ENCODE assay signal across 8 cellular contexts in genomic region chr10:11757452-11757819, GRCh38. TPM values are rescaled to one million over a fixed set of nuclear protein-coding genes. Genes with fewer than 3 reads are reported as not detected.
DNase-seq lines count a peak whose midpoint lies in the region; ATAC-seq, FAIRE-seq and TF ChIP-seq lines count a peak whose summit lies in the region.

No MANE protein-coding gene starts in this region.

- DNase-seq in BJ (ENCODE audit: low read depth): peak; percentile 34
- DNase-seq in M059J (ENCODE audit: low read depth): peak; percentile 33
- peak; percentile 38 to 89 (median 59) for DNase-seq in K562 (ENCODE audit: extremely low read depth in 1 of 4, low spot score in 3 of 4)
- DNase-seq in lower lobe of right lung: no peak
- no peak for DNase-seq in kidney glomerular epithelial cell (lab: John Stamatoyannopoulos, UW)
- no peak for DNase-seq in cortex of kidney (lab: John Stamatoyannopoulos, UW)
- no peak for DNase-seq in stimulated activated naive CD4-positive, alpha-beta T cell treated with Interleukin-2 at 50 U/mL for 16 hours (lab: John Stamatoyannopoulos, UW)
- no peak for DNase-seq in RCC 7860 (ENCODE audit: low spot score)

- ATAC-seq in K562 (peak; percentile 90), lower lobe of right lung (peak; percentile 73 to 84)

- CTCF ChIA-PET in BJ (lab: Yijun Ruan, JAX): interaction anchor here (0.5 to 4.8 kb wide), 26 partner anchors 8 to 758 kb away, joined by 3 to 48 read pairs (median 5); partner anchors contain the start of gene ECHDC3
- CTCF ChIA-PET in K562 (lab: Yijun Ruan, JAX; ENCODE audit: low intra/inter-chr PET ratio): interaction anchor here (1.2 to 2.8 kb wide), 2 partner anchors 241 to 346 kb away, joined by 3 to 47 read pairs; no protein-coding TSS in a partner anchor

- peak; percentile 66 for TF ChIP-seq EP300 in K562 (IDR thresholded peaks at IDR 0.05; ENCODE audit: low read length)

- TF ChIP-seq CTCF in BJ (IDR thresholded peaks at IDR 0.05; ENCODE audit: insufficient read depth, low read depth, low read length) (no peak), K562 (IDR thresholded peaks at IDR 0.05 in 2 of 3, conservative IDR thresholded peaks at IDR 0.05 in 1 of 3; ENCODE audit: insufficient read depth in 2 of 3, low read depth in 1 of 3, low read length in 3 of 3) (no peak), lower lobe of right lung (IDR thresholded peaks at IDR 0.05) (no peak)

- BruUV-seq in K562 (replicated peaks; lab: Mats Ljungman, UMichigan): no TSS peak

- no peak overlapping the region for H2AFZ ChIP-seq in K562 (ENCODE audit: low read depth, low read length)

- intact Hi-C loops in K562 (cut with micrococcal nuclease): loop anchor here (5.0 kb wide), 1 partner anchor 325 kb away; no protein-coding TSS in a partner anchor
- intact Hi-C loops in lower lobe of right lung (cut with DNase I): no loop called here

- H3K4me2 ChIP-seq in K562 (ENCODE audit: insufficient read depth, low read length): no peak overlapping the region

- POLR2A ChIA-PET in BJ (lab: Charles Lee): no interaction called here
- POLR2A ChIA-PET in K562 (lab: Yijun Ruan, JAX): interaction anchor here (0.6 to 2.8 kb wide), 10 partner anchors 8 to 264 kb away, joined by 3 to 11 read pairs (median 4); no protein-coding TSS in a partner anchor

- H3K9ac ChIP-seq in K562 (ENCODE audit: insufficient read depth in 1 of 2, low read depth in 2 of 2, low read length in 2 of 2): no peak overlapping the region

- no peak for TF ChIP-seq RAD21 in K562 (CRISPR knock-in tag; conservative IDR thresholded peaks at IDR 0.05 in 1 of 2, IDR thresholded peaks at IDR 0.05 in 1 of 2)

- H3K27me3 ChIP-seq in BJ (ENCODE audit: control insufficient read depth, insufficient read depth, low read length): no peaks in the 10 kb centered on the region
- no peaks in the 10 kb centered on the region for H3K27me3 ChIP-seq in K562 (ENCODE audit: control insufficient read depth in 2 of 2, insufficient read depth in 2 of 2, low read length in 2 of 2)
- no peaks in the 10 kb centered on the region for H3K27me3 ChIP-seq in lower lobe of right lung (ENCODE audit: low read depth)

- peaks cover 3 to 7% of the 10 kb centered on the region in 2 experiments; a peak in 3 of 5 replicates for H3K4me1 ChIP-seq in K562 (replicated peaks in 1 of 2; ENCODE audit: control insufficient read depth in 2 of 2, insufficient read depth in 2 of 2, low read length in 2 of 2)
- H3K4me1 ChIP-seq in lower lobe of right lung: peaks cover 20% of the 10 kb centered on the region

- H3K9me1 ChIP-seq in K562 (ENCODE audit: control insufficient read depth, insufficient read depth, low read length): no peaks in the 10 kb centered on the region

- no peak for FAIRE-seq in K562 (lab: Jason Lieb, UNC)
- no peak for FAIRE-seq in RCC 7860 (lab: Jason Lieb, UNC)

- H3K36me3 ChIP-seq in BJ (ENCODE audit: control insufficient read depth, insufficient read depth, low read length) (peaks cover 6% of the 10 kb centered on the region), K562 (ENCODE audit: control insufficient read depth, insufficient read depth, low read length) (peaks cover 2% of the 10 kb centered on the region; the same call in 1 of the 3 replicates), lower lobe of right lung (peaks cover 66% of the 10 kb centered on the region)

- H3K27ac ChIP-seq in K562 (ENCODE audit: extremely low read depth, low read depth, low read length) (no peak overlapping the region), lower lobe of right lung (peak overlapping the region; percentile 19)

- H3K4me3 ChIP-seq in BJ (ENCODE audit: low read depth, low read length): no peak overlapping the region
- H3K4me3 ChIP-seq in K562: no peak overlapping the region
- H3K4me3 ChIP-seq in lower lobe of right lung: no peak overlapping the region

- 0% methylated on average over 3 of the region's 3 CpGs for WGBS in K562 (ENCODE audit: insufficient coverage, low coverage, missing lambda C conversion rate)

- no peaks in the 10 kb centered on the region for H3K9me3 ChIP-seq in K562 (replicated peaks; ENCODE audit: control insufficient read depth, insufficient read depth, low read depth, low read length)
- H3K9me3 ChIP-seq in lower lobe of right lung: no peaks in the 10 kb centered on the region

- H4K20me1 ChIP-seq in K562 (replicated peaks; ENCODE audit: control insufficient read depth, insufficient read depth, low read length): peaks cover 12% of the 10 kb centered on the region; the same call in 1 of the 2 replicates

- no peaks in the 10 kb centered on the region for H3K79me2 ChIP-seq in K562 (ENCODE audit: control insufficient read depth, insufficient read depth, low read length)

- no peak for TF ChIP-seq POLR2A in K562 (conservative IDR thresholded peaks at IDR 0.05)

- in situ Hi-C loops in K562 (cut with MboI): loop anchor here (5.0 to 25.0 kb wide), 3 partner anchors 240 to 845 kb away; no protein-coding TSS in a partner anchor

TF ChIP-seq in K562, 482 proteins besides CTCF, POLR2A, EP300 and RAD21 (continues in another document):
- no peak for TF ChIP-seq NRF1 (conservative IDR thresholded peaks at IDR 0.05 in 1 of 2, IDR thresholded peaks at IDR 0.05 in 1 of 2)
- no peak for TF ChIP-seq ZNF696 (CRISPR knock-in tag; conservative IDR thresholded peaks at IDR 0.05)
- no peak for TF ChIP-seq ZNF707 (CRISPR knock-in tag; conservative IDR thresholded peaks at IDR 0.05)
- no peak for TF ChIP-seq ETS1 (conservative IDR thresholded peaks at IDR 0.05; ENCODE audit: control insufficient read depth, low read depth, low read length)
- TF ChIP-seq ETV6 (IDR thresholded peaks at IDR 0.05; ENCODE audit: borderline replicate concordance in 1 of 2, low read depth in 2 of 2, low read length in 1 of 2): no peak
- TF ChIP-seq ETV6 (CRISPR knock-in tag; IDR thresholded peaks at IDR 0.05; ENCODE audit: borderline replicate concordance): no peak
- peak; percentile 70 to 99 for TF ChIP-seq RCOR1 (IDR thresholded peaks at IDR 0.05; ENCODE audit: borderline replicate concordance in 1 of 2, low read depth in 2 of 2, low read length in 2 of 2)
- TF ChIP-seq NFE2 (IDR thresholded peaks at IDR 0.05; ENCODE audit: low read depth): peak; percentile 90
- TF ChIP-seq SMAD1 (IDR thresholded peaks at IDR 0.05; ENCODE audit: low read depth, low read length, partially characterized antibody): peak; percentile 26
- peak; percentile 78 for TF ChIP-seq ZNF384 (IDR thresholded peaks at IDR 0.05; ENCODE audit: low read depth, low read length)
- TF ChIP-seq SMARCC2 (IDR thresholded peaks at IDR 0.05; ENCODE audit: low read depth): peak; percentile 57; the same call in 1 of the 2 replicates
- no peak for TF ChIP-seq ZNF75A (CRISPR knock-in tag; IDR thresholded peaks at IDR 0.05)
- no peak for TF ChIP-seq SAFB2 (IDR thresholded peaks at IDR 0.05; ENCODE audit: borderline replicate concordance, low read depth, low read length, severe bottlenecking)
- peak; percentile 90 for TF ChIP-seq FOXJ2 (tag; IDR thresholded peaks at IDR 0.05)
- TF ChIP-seq HNRNPL (IDR thresholded peaks at IDR 0.05; ENCODE audit: low read depth, low read length): no peak
- peak; percentile 70 for TF ChIP-seq HES1 (IDR thresholded peaks at IDR 0.05; ENCODE audit: low read depth)

RNA-seq across cellular contexts. Expression of gene ECHDC3, which starts 15.3 kb away (rescaled TPM):
- polyA plus RNA-seq in BJ (2011; rRNA removed): 9.9 and 13.4 TPM in 2 replicates
- 9.3 and 9.9 TPM in 2 replicates for polyA minus RNA-seq in BJ (2011; rRNA and poly(A)+ RNA removed)
- not detected in 2 replicates for total RNA-seq in M059J (2014; rRNA removed; shearing (Covaris generic))
- total RNA-seq in K562 (2011; cell fraction: chromatin; rRNA removed; ENCODE audit: low replicate concordance): 4.0 and 10.2 TPM in 2 replicates
- 9.7 and 10.3 TPM in 2 replicates for total RNA-seq in K562 (2011; cell fraction: nucleolus; rRNA removed)
- total RNA-seq in K562 (2011; cell fraction: nucleoplasm; rRNA removed): 5.5 and 5.7 TPM in 2 replicates
- 19.4 and 25.7 TPM in 2 replicates for total RNA-seq in K562 (2014; rRNA removed)
- total RNA-seq in K562 (2014; rRNA removed; fragmentation: Illumina TruSeq; extraction: Trizol): 8.9 and 9.0 TPM in 2 replicates
- 12.6 and 14.0 TPM in 2 replicates for total RNA-seq in K562 (2015; rRNA removed; fragmentation: Illumina TruSeq; extraction: Trizol)
- total RNA-seq in K562 (2021): 17.3 and 17.9 TPM in 2 replicates
- 16.1 and 21.9 TPM in 2 replicates for polyA plus RNA-seq in K562 (2011; rRNA removed)
- 17.5 and 35.2 TPM in 2 replicates for polyA plus RNA-seq in K562 (2011; cell fraction: cytosol; rRNA removed)
- polyA plus RNA-seq in K562 (2011; cell fraction: nucleus; rRNA removed): 14.3 and 27.7 TPM in 2 replicates
- 8.6 and 12.1 TPM in 2 replicates for polyA plus RNA-seq in K562 (2012)
- polyA plus RNA-seq in K562 (2014; fragmentation: Illumina TruSeq; extraction: Trizol): 15.7 and 17.1 TPM in 2 replicates
- under 1 TPM; 0.53 to 0.67 TPM for polyA plus RNA-seq in K562 (2014; fragmentation: Nextera tagmentation; extraction: Ambion mirVana)
- polyA plus RNA-seq in K562 (2014; rRNA removed): 10.0 and 17.7 TPM in 2 replicates
- 8.7 and 16.4 TPM in 2 replicates for polyA minus RNA-seq in K562 (2011; rRNA and poly(A)+ RNA removed)
- polyA minus RNA-seq in K562 (2011; cell fraction: cytosol; rRNA and poly(A)+ RNA removed): 7.0 and 9.4 TPM in 2 replicates
- 7.4 and 10.4 TPM in 2 replicates for polyA minus RNA-seq in K562 (2011; cell fraction: nucleus; rRNA and poly(A)+ RNA removed)
- total RNA-seq in lower lobe of right lung: 29.5 TPM

Comparison
In these comparisons a context has a peak if more than half of its experiments do, and no peak if none do; other contexts are left out.
1. DNase-seq: peak in BJ (single experiment), M059J (single experiment) and K562 (4 of 4); none in lower lobe of right lung (single experiment), kidney glomerular epithelial cell (single experiment), cortex of kidney (single experiment), stimulated activated naive CD4-positive, alpha-beta T cell treated with Interleukin-2 at 50 U/mL for 16 hours (single experiment) and RCC 7860 (single experiment).